ENCODE assay signal across 15 cellular contexts in the genomic region with DNA sequence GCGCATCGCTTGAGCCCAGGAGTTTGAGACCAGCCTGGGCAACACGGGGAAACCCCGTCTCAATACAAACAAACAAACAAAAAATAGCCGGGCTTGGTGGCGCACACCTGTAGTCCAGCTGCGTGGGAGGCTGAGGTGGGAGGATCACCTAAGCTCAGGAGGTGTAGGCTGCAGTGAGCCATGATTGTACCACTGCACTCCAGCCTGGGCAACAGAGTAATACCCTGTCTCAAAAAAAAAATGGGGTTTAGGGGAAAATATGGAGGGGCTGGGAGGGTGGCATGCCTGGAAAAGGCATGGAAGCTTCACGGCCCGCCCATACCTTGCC. TPM values are rescaled to one million over a fixed set of nuclear protein-coding genes. Genes with fewer than 3 reads are reported as not detected.
DNase-seq lines count a peak whose midpoint lies in the region; ATAC-seq and TF ChIP-seq lines count a peak whose summit lies in the region.
"Had no signal": no experiment of that assay in that cellular context is flagged by ENCODE, and none has a peak within 500 bp of the region (broad histone marks: within the 10 kb centered on the region; RNA-seq: fewer than 3 reads in every experiment).

No MANE protein-coding gene starts in this region.

- H3K27ac ChIP-seq in HEK293 (ENCODE audit: extremely low read depth, low read depth, low read length) (no peak overlapping the region; the same call in 1 of the 2 replicates), temporal lobe (ENCODE audit: low read depth, low read length) (peak overlapping the region; percentile 17), dorsolateral prefrontal cortex (peak overlapping the region in 10 of 59 donors; percentile 4 to 81 (median 42))

- H3K27me3 Mint-ChIP-seq in activated B cell treated with CpG ODN at 0.5 μM for 24 hours, result no peaks in the 10 kb centered on the region
- peaks cover 15 to 38% (median 27%) of the 10 kb centered on the region in 3 donors for H3K27me3 Mint-ChIP-seq in immature natural killer cell (ENCODE audit: low read depth in 3 of 3)

- H3K4me3 Mint-ChIP-seq in activated B cell treated with CpG ODN at 0.5 μM for 24 hours (no peak overlapping the region), immature natural killer cell (peak overlapping the region in 1 of 5 donors; percentile 44)
- H3K4me3 Mint-ChIP-seq: activated naive CD4-positive, alpha-beta T cell treated with anti-CD3 and anti-CD28 coated beads for 36 hours; CD14-positive monocyte had no signal

- H3K36me3 ChIP-seq in HEK293 (ENCODE audit: control insufficient read depth in 2 of 2, insufficient read depth in 1 of 2, low read length in 2 of 2), result peaks cover 1 to 34% of the 10 kb centered on the region in 2 experiments; a peak in 2 of 3 replicates

- CTCF ChIA-PET in HEK293 (lab: Yijun Ruan, JAX) (interaction anchor here (0.8 to 3.2 kb wide), 7 partner anchors 9 to 30 kb away, joined by 3 to 25 read pairs (median 5); no protein-coding TSS in a partner anchor), activated B cell treated with CpG ODN at 0.5 μM for 24 hours (lab: Charles Lee) (no interaction called here)

- H3K27me3 ChIP-seq in dorsolateral prefrontal cortex, result peaks cover 0 to 15% (median 0%) of the 10 kb centered on the region in 45 donors

- POLR2A ChIA-PET in HEK293 (lab: Yijun Ruan, JAX) (interaction anchor here (0.5 to 1.8 kb wide), 3 partner anchors 118 to 253 kb away, joined by 3 to 5 read pairs (median 4); a partner anchor contains a TSS), activated B cell treated with CpG ODN at 0.5 μM for 24 hours (lab: Charles Lee) (interaction anchor here (0.6 to 1.3 kb wide), 4 partner anchors 9 to 441 kb away, joined by 3 to 4 read pairs (median 4); a partner anchor contains a TSS)

- H3K4me1 ChIP-seq in HEK293 (ENCODE audit: control insufficient read depth, insufficient read depth, low read length), result peaks cover 9% of the 10 kb centered on the region

- H3K9me3 Mint-ChIP-seq in activated B cell treated with CpG ODN at 0.5 μM for 24 hours, result no peaks in the 10 kb centered on the region
- peaks cover 0 to 6% (median 5%) of the 10 kb centered on the region in 6 donors for H3K9me3 Mint-ChIP-seq in immature natural killer cell

- ATAC-seq in activated B cell treated with CpG ODN at 0.5 μM for 24 hours (ENCODE audit: low read depth), result no peak

- TF ChIP-seq CTCF in HEK293 (tag by site-specific recombination; IDR thresholded peaks at IDR 0.05), result no peak
- no peak for TF ChIP-seq CTCF in activated B cell treated with CpG ODN at 0.5 μM for 24 hours (IDR thresholded peaks at IDR 0.05)
- no peak for TF ChIP-seq CTCF in dorsolateral prefrontal cortex (IDR thresholded peaks at IDR 0.05 in 54 of 56, conservative IDR thresholded peaks at IDR 0.05 in 2 of 56; ENCODE audit: low read depth in 1 of 56, partially characterized antibody in 56 of 56)

- no peak overlapping the region for H3K4me3 ChIP-seq in HEK293 (ENCODE audit: low read depth, low read length)
- no peak overlapping the region for H3K4me3 ChIP-seq in dorsolateral prefrontal cortex

- peak overlapping the region; percentile 46 for H3K27ac Mint-ChIP-seq in activated B cell treated with CpG ODN at 0.5 μM for 24 hours
- peak overlapping the region in 5 of 6 donors; percentile 22 to 57 (median 40) for H3K27ac Mint-ChIP-seq in immature natural killer cell
- H3K27ac Mint-ChIP-seq: activated naive CD4-positive, alpha-beta T cell treated with anti-CD3 and anti-CD28 coated beads for 36 hours had no signal

- DNase-seq in activated B cell treated with CpG ODN at 0.5 μM for 24 hours (no peak), immature natural killer cell (no peak), GM03348 (ENCODE audit: low spot score) (no peak), DMS153 treated with DMSO at 0.1 percent for 48 hours (lab: John Stamatoyannopoulos, UW; ENCODE audit: unreplicated experiment) (no peak), dorsolateral prefrontal cortex (no peak)
- DNase-seq: activated CD8-positive, alpha-beta memory T cell treated with anti-CD3 and anti-CD28 coated beads, Interleukin-2, amount 50 U/mL, for 4 hours; kidney glomerular epithelial cell; NCI-H1048; stimulated activated CD4-positive, alpha-beta T cell treated with anti-CD3 and anti-CD28 coated beads, Interleukin-15, amount 100 ng/mL, for 24 hours had no signal

- intact Hi-C loops in activated B cell treated with CpG ODN at 0.5 μM for 24 hours (cut with micrococcal nuclease) (loop anchor here (5.0 kb wide), 1 partner anchor 392 kb away; a partner anchor contains a TSS), dorsolateral prefrontal cortex (cut with DNase I) (no loop called here)

- no peaks in the 10 kb centered on the region for H3K9me3 ChIP-seq in HEK293 (ENCODE audit: control insufficient read depth, insufficient read depth, low read depth, low read length)

- peaks cover 30% of the 10 kb centered on the region for H3K4me1 Mint-ChIP-seq in activated B cell treated with CpG ODN at 0.5 μM for 24 hours
- H3K4me1 Mint-ChIP-seq in immature natural killer cell, result peaks cover 36 to 39% of the 10 kb centered on the region in 2 donors

- H3K36me3 Mint-ChIP-seq in activated B cell treated with CpG ODN at 0.5 μM for 24 hours (ENCODE audit: low read depth), result peaks cover 17% of the 10 kb centered on the region
- peaks cover 4 to 7% (median 4%) of the 10 kb centered on the region in 3 donors for H3K36me3 Mint-ChIP-seq in immature natural killer cell

TF ChIP-seq in HEK293, 187 proteins besides CTCF, POLR2A, EP300 and RAD21 (continues in another document):
- TF ChIP-seq, protein P1, sequence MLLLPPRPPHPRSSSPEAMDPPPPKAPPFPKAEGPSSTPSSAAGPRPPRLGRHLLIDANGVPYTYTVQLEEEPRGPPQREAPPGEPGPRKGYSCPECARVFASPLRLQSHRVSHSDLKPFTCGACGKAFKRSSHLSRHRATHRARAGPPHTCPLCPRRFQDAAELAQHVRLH (tag by site-specific recombination; IDR thresholded peaks at IDR 0.05), result 0 out of 2 replicates have a peak, but pooled peaks have one; percentile 43
- TF ChIP-seq ZNF837 (tag by site-specific recombination; IDR thresholded peaks at IDR 0.05) (no peak), ZNF433 (tag by site-specific recombination; IDR thresholded peaks at IDR 0.05; ENCODE audit: low read depth) (no peak), ZFHX2 (tag by site-specific recombination; conservative IDR thresholded peaks at IDR 0.05) (peak; percentile 82), ZNF76 (tag by site-specific recombination; IDR thresholded peaks at IDR 0.05; ENCODE audit: borderline replicate concordance, low read depth) (no peak), ZNF660 (tag by site-specific recombination; IDR thresholded peaks at IDR 0.05) (no peak), GLIS1 (tag by site-specific recombination; IDR thresholded peaks at IDR 0.05) (peak; percentile 36; the same call in 1 of the 2 replicates)
- TF ChIP-seq, protein P2, sequence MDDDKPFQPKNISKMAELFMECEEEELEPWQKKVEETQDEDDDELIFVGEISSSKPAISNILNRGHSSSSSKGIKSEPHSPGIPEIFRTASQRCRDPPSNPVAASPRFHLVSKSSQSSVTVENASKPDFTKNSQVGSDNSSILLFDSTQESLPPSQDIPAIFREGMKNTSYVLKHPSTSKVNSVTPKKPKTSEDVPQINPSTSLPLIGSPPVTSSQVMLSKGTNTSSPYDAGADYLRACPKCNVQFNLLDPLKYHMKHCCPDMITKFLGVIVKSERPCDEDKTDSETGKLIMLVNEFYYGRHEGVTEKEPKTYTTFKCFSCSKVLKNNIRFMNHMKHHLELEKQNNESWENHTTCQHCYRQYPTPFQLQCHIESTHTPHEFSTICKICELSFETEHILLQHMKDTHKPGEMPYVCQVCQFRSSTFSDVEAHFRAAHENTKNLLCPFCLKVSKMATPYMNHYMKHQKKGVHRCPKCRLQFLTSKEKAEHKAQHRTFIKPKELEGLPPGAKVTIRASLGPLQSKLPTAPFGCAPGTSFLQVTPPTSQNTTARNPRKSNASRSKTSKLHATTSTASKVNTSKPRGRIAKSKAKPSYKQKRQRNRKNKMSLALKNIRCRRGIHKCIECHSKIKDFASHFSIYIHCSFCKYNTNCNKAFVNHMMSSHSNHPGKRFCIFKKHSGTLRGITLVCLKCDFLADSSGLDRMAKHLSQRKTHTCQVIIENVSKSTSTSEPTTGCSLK (tag by site-specific recombination; IDR thresholded peaks at IDR 0.05), result no peak
- TF ChIP-seq, protein P3, sequence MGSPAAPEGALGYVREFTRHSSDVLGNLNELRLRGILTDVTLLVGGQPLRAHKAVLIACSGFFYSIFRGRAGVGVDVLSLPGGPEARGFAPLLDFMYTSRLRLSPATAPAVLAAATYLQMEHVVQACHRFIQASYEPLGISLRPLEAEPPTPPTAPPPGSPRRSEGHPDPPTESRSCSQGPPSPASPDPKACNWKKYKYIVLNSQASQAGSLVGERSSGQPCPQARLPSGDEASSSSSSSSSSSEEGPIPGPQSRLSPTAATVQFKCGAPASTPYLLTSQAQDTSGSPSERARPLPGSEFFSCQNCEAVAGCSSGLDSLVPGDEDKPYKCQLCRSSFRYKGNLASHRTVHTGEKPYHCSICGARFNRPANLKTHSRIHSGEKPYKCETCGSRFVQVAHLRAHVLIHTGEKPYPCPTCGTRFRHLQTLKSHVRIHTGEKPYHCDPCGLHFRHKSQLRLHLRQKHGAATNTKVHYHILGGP (tag by site-specific recombination; IDR thresholded peaks at IDR 0.05), result no peak

RNA-seq across cellular contexts. Expression of a gene that starts 1.9 kb away (rescaled TPM):
- total RNA-seq in activated B cell treated with CpG ODN at 0.5 μM for 24 hours (5.1 and 6.3 TPM in 2 replicates), temporal lobe (80.4 TPM), dorsolateral prefrontal cortex (100 to 1,000 TPM in 1 of 120 experiments, 10 to 100 TPM in 118, 1 to 10 TPM in 1; 7.4 to 118 (median 26.3) TPM)
- 10 to 100 TPM; 29.7 to 32.2 (median 31.2) TPM for polyA plus RNA-seq in immature natural killer cell
- polyA plus RNA-seq: CD14-positive monocyte had no signal

RNA-seq across cellular contexts. Expression of a gene that starts 20.7 kb away (rescaled TPM):
- 28.5 and 36.6 TPM in 2 replicates for total RNA-seq in activated B cell treated with CpG ODN at 0.5 μM for 24 hours
- 100 to 1,000 TPM in 2 of 3 donors, 10 to 100 TPM in 1; 73.5 to 122 (median 107) TPM for polyA plus RNA-seq in immature natural killer cell
- 52.1 TPM for total RNA-seq in temporal lobe
- total RNA-seq in dorsolateral prefrontal cortex, result 100 to 1,000 TPM in 39 of 120 experiments, 10 to 100 TPM in 81; 42.5 to 168 (median 93.8) TPM

RNA-seq across cellular contexts. Expression of a gene that starts 42.5 kb away (rescaled TPM):
- total RNA-seq in activated B cell treated with CpG ODN at 0.5 μM for 24 hours (0.47 and 0.88 TPM in 2 replicates), temporal lobe (0.25 TPM), dorsolateral prefrontal cortex (10 to 100 TPM in 1 of 120 experiments, 1 to 10 TPM in 99, under 1 TPM in 19, not detected in 1; 0.44 to 11.8 (median 1.8) TPM)
- 10 to 100 TPM in 1 of 3 donors, 1 to 10 TPM in 2; 2.7 to 18.1 (median 7.7) TPM for polyA plus RNA-seq in immature natural killer cell
- total RNA-seq: activated naive CD4-positive, alpha-beta T cell treated with anti-CD3 and anti-CD28 coated beads for 36 hours; IMR-90; T-helper 1 cell treated with Interleukin-12 subunit alpha and Interleukin-12 subunit beta and Interleukin-4 antibody, amounts not matched to agents 30 ng/mL and 1 ng/mL, for 36 hours had no signal

RNA-seq across cellular contexts. Expression of a gene that starts 53.9 kb away (rescaled TPM):
- total RNA-seq in activated B cell treated with CpG ODN at 0.5 μM for 24 hours (not detected in 2 replicates), temporal lobe (0.74 TPM), dorsolateral prefrontal cortex (1 to 10 TPM in 56 of 120 experiments, under 1 TPM in 35, not detected in 29; 0.43 to 7.1 (median 1.2) TPM)
- polyA plus RNA-seq in immature natural killer cell, result not detected
- polyA plus RNA-seq: CD14-positive monocyte had no signal
